16 cellular contexts compared by ENCODE assay signal in genomic region chr19:1505991-1506881, GRCh38. TPM values are rescaled to one million over a fixed set of nuclear protein-coding genes. Genes with fewer than 3 reads are reported as not detected.
"Had no signal": no experiment of that assay in that cellular context is flagged by ENCODE, and none has a peak within 500 bp of the region (broad histone marks: within the 10 kb centered on the region; RNA-seq: fewer than 3 reads in every experiment).

No MANE protein-coding gene starts in this region.

- H3K27ac Mint-ChIP-seq: activated CD8-positive, alpha-beta T cell treated with anti-CD3 and anti-CD28 coated beads for 36 hours; endodermal cell had no signal

- H3K27me3 ChIP-seq: adrenal gland had no signal

- H3K9me3 ChIP-seq: adrenal gland had no signal

- H3K4me3 ChIP-seq: adrenal gland, tibial artery had no signal

- H3K9ac ChIP-seq: parathyroid adenoma had no signal

- ATAC-seq: activated CD8-positive, alpha-beta T cell treated with anti-CD3 and anti-CD28 coated beads for 36 hours; left lobe of liver had no signal

- DNase-seq: activated CD4-positive, alpha-beta T cell treated with anti-CD3 and anti-CD28 coated beads for 4 hours; activated CD8-positive, alpha-beta memory T cell treated with anti-CD3 and anti-CD28 coated beads, Interleukin-2, amount 50 U/mL, for 4 hours; activated CD8-positive, alpha-beta T cell treated with anti-CD3 and anti-CD28 coated beads for 36 hours; activated naive CD4-positive, alpha-beta T cell treated with Interleukin-2 at 50 U/mL for 16 hours; endodermal cell; mammary epithelial cell; stimulated activated CD4-positive, alpha-beta T cell treated with anti-CD3 and anti-CD28 coated beads, Interleukin-15, amount 100 ng/mL, for 24 hours; stimulated activated CD4-positive, alpha-beta T cell treated with anti-CD3 and anti-CD28 coated beads, Interleukin-4, amount 100 ng/mL, for 4 hours; T-helper 1 cell; tibial artery had no signal

- H3K4me3 Mint-ChIP-seq: activated CD8-positive, alpha-beta T cell treated with anti-CD3 and anti-CD28 coated beads for 36 hours; central memory CD8-positive, alpha-beta T cell; endodermal cell had no signal

- H3K36me3 ChIP-seq: adrenal gland, tibial artery had no signal

- H3K27ac ChIP-seq: adrenal gland, parathyroid adenoma had no signal

- H3K9me3 Mint-ChIP-seq: activated CD8-positive, alpha-beta T cell treated with anti-CD3 and anti-CD28 coated beads for 36 hours; nephron had no signal

- H2AFZ ChIP-seq: parathyroid adenoma had no signal

- H3K79me2 ChIP-seq: parathyroid adenoma had no signal

RNA-seq across cellular contexts. Expression of gene PLK5, which starts 17.6 kb away (rescaled TPM):
- total RNA-seq: activated CD8-positive, alpha-beta T cell treated with anti-CD3 and anti-CD28 coated beads for 36 hours; left lobe of liver; mammary epithelial cell; renal cortical epithelial cell had no signal
- polyA plus RNA-seq: mammary epithelial cell had no signal
